Comparison of ENCODE assay signal across 8 cellular contexts in the genomic region with DNA sequence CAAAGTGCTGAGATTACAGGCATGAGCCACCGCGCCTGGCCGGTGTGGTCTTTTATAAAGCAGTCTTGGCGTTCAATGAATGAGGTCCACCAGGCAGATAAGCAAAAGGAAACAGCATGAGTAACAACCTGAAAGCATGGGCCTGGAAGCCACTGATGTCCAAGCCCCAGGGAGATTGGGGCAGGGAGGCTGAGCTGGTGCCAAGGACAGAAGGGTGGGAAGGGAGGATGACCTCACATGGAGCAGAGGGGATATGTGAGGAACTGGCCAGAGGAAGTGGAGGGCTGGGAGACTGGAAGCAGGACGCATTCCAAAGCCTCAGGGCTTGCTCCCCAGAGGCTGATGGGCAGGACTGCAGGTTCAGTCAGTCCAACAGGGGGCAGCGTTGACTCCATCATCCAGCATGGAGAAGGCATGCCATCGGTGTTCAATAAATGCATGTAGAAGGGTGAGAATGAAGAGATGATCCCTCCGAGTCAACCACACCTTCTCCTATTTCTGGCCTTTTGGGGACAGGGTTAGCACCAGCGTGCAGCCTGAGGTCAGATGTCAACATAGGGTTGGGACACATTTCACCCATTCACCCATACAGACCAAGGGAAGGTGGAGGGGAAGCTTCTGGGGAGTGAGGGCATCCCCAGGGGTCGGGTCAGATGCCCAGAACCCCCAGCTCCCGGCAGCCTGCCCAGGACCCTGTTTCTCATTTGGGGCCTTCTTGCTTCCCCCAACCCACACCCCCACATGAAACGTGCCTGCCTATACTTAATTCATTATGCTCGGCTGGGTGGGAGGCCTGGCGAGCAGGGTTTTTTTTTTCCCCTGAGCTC. TPM values are rescaled to one million over a fixed set of nuclear protein-coding genes. Genes with fewer than 3 reads are reported as not detected.
DNase-seq lines count a peak whose midpoint lies in the region; ATAC-seq and TF ChIP-seq lines count a peak whose summit lies in the region.

No MANE protein-coding gene starts in this region.

- no peak for DNase-seq in AG04450 (ENCODE audit: low read depth, low spot score)
- DNase-seq in HCEC 1CT: peak; percentile 5
- DNase-seq in activated T-cell treated with anti-CD3 and anti-CD28 coated beads, Interleukin-2, amount 50 U/mL, for 72 hours: peak; percentile 35 to 46
- DNase-seq in iPS DF 6.9 (ENCODE audit: low read depth, low spot score): peak; percentile 54
- peak; percentile 67 for DNase-seq in type B pancreatic cell (ENCODE audit: extremely low spot score, unreplicated experiment)
- no peak for DNase-seq in cerebellar nuclear complex (lab: John Stamatoyannopoulos, UW)
- DNase-seq in pons (ENCODE audit: low spot score): no peak
- DNase-seq in NCI-H2196 treated with DMSO at 0.1 percent for 48 hours (lab: John Stamatoyannopoulos, UW; ENCODE audit: unreplicated experiment): no peak

- no peak for ATAC-seq in activated T-cell treated with anti-CD3 and anti-CD28 coated beads, Interleukin-2, amount 50 U/mL, for 72 hours (replicated peaks in 1 of 2)

- no CpG with 5 or more reads among the region's 14 CpGs for WGBS in iPS DF 6.9 (ENCODE audit: insufficient coverage, insufficient read length)

- no peak overlapping the region for H3K4me3 ChIP-seq in AG04450 (ENCODE audit: low read depth, low read length)
- H3K4me3 ChIP-seq in iPS DF 6.9 (ENCODE audit: low read length): no peak overlapping the region

- POLR2A ChIA-PET in AG04450 (lab: Yijun Ruan, JAX): no interaction called here

- H3K27ac Mint-ChIP-seq in activated T-cell treated with anti-CD3 and anti-CD28 coated beads, Interleukin-2, amount 50 U/mL, for 72 hours: no peak overlapping the region
- peak overlapping the region; percentile 36 for H3K27ac Mint-ChIP-seq in type B pancreatic cell

- H3K36me3 ChIP-seq in iPS DF 6.9 (ENCODE audit: control insufficient read depth, insufficient read depth, low read length): no peaks in the 10 kb centered on the region

- CTCF ChIA-PET in AG04450 (lab: Charles Lee): interaction anchor here (0.6 to 4.3 kb wide), 3 partner anchors 19 to 312 kb away, joined by 3 to 19 read pairs (median 3); no protein-coding TSS in a partner anchor

- peaks cover 4% of the 10 kb centered on the region for H3K27me3 Mint-ChIP-seq in activated T-cell treated with anti-CD3 and anti-CD28 coated beads, Interleukin-2, amount 50 U/mL, for 72 hours (ENCODE audit: low read depth)
- peaks cover 4% of the 10 kb centered on the region for H3K27me3 Mint-ChIP-seq in type B pancreatic cell

- H3K27ac ChIP-seq in AG04450 (ENCODE audit: low read depth, low read length): no peak overlapping the region
- H3K27ac ChIP-seq in iPS DF 6.9 (ENCODE audit: low read length): no peak overlapping the region

- TF ChIP-seq CTCF in AG04450 (IDR thresholded peaks at IDR 0.05; ENCODE audit: low read depth, low read length) (peak; percentile 44), type B pancreatic cell (conservative IDR thresholded peaks at IDR 0.05) (peak; percentile 64)

- peaks cover 5% of the 10 kb centered on the region; the same call in 1 of the 2 replicates for H3K4me1 ChIP-seq in iPS DF 6.9 (ENCODE audit: control insufficient read depth, insufficient read depth, low read length)

- no peak overlapping the region for H3K4me3 Mint-ChIP-seq in activated T-cell treated with anti-CD3 and anti-CD28 coated beads, Interleukin-2, amount 50 U/mL, for 72 hours
- H3K4me3 Mint-ChIP-seq in type B pancreatic cell: peak overlapping the region; percentile 67

- H3K36me3 Mint-ChIP-seq in activated T-cell treated with anti-CD3 and anti-CD28 coated beads, Interleukin-2, amount 50 U/mL, for 72 hours (ENCODE audit: insufficient read depth in 2 of 2): no peaks in the 10 kb centered on the region
- peaks cover 4% of the 10 kb centered on the region for H3K36me3 Mint-ChIP-seq in type B pancreatic cell

- H3K27me3 ChIP-seq in AG04450 (ENCODE audit: control insufficient read depth, insufficient read depth, low read length) (peaks cover 11% of the 10 kb centered on the region), iPS DF 6.9 (ENCODE audit: control insufficient read depth, insufficient read depth, low read length) (no peaks in the 10 kb centered on the region)

- H3K9me3 Mint-ChIP-seq in activated T-cell treated with anti-CD3 and anti-CD28 coated beads, Interleukin-2, amount 50 U/mL, for 72 hours: no peaks in the 10 kb centered on the region
- H3K9me3 Mint-ChIP-seq in type B pancreatic cell: no peaks in the 10 kb centered on the region

- H3K9me3 ChIP-seq in AG04450 (ENCODE audit: control insufficient read depth, insufficient read depth, low read length) (no peaks in the 10 kb centered on the region), iPS DF 6.9 (ENCODE audit: control insufficient read depth, insufficient read depth, low read length) (no peaks in the 10 kb centered on the region)

- no peaks in the 10 kb centered on the region for H3K4me1 Mint-ChIP-seq in activated T-cell treated with anti-CD3 and anti-CD28 coated beads, Interleukin-2, amount 50 U/mL, for 72 hours (ENCODE audit: low read depth)
- peaks cover 25% of the 10 kb centered on the region for H3K4me1 Mint-ChIP-seq in type B pancreatic cell (ENCODE audit: unreplicated experiment)

RNA-seq across cellular contexts. Expression of a gene that starts 14.8 kb away (rescaled TPM):
- polyA plus RNA-seq in AG04450 (2011; rRNA removed): not detected in 2 replicates
- not detected in 2 replicates for polyA minus RNA-seq in AG04450 (2011; rRNA and poly(A)+ RNA removed)
- not detected for total RNA-seq in activated T-cell treated with anti-CD3 and anti-CD28 coated beads, Interleukin-2, amount 50 U/mL, for 72 hours
- total RNA-seq in type B pancreatic cell (ENCODE audit: low replicate concordance): 5.4 and 20.8 TPM in 2 replicates

RNA-seq across cellular contexts. Expression of a gene that starts 29.0 kb away (rescaled TPM):
- polyA plus RNA-seq in AG04450 (2011; rRNA removed): 0.05 and 0.09 TPM in 2 replicates
- not detected in 2 replicates for polyA minus RNA-seq in AG04450 (2011; rRNA and poly(A)+ RNA removed)
- not detected for total RNA-seq in activated T-cell treated with anti-CD3 and anti-CD28 coated beads, Interleukin-2, amount 50 U/mL, for 72 hours
- total RNA-seq in type B pancreatic cell (ENCODE audit: low replicate concordance): 63.0 and 83.1 TPM in 2 replicates

Comparison
In these comparisons a context has a peak if more than half of its experiments do, and no peak if none do; other contexts are left out.
1. DNase-seq: peak in HCEC 1CT (single experiment), activated T-cell treated with anti-CD3 and anti-CD28 coated beads, Interleukin-2, amount 50 U/mL, for 72 hours (2 of 2), iPS DF 6.9 (single experiment) and type B pancreatic cell (single experiment); none in AG04450 (single experiment), cerebellar nuclear complex (0 of 2), pons (single experiment) and NCI-H2196 treated with DMSO at 0.1 percent for 48 hours (single experiment).
2. RNA of a gene that starts 29.0 kb away (total RNA-seq): 63.0 to 83.1 TPM in type B pancreatic cell; not detected in activated T-cell treated with anti-CD3 and anti-CD28 coated beads, Interleukin-2, amount 50 U/mL, for 72 hours; every median in the first group is over 10 times any median in the second.